15 cellular contexts compared by ENCODE assay signal in genomic region chr7:44218418-44219201, GRCh38. TPM values are rescaled to one million over a fixed set of nuclear protein-coding genes. Genes with fewer than 3 reads are reported as not detected.
DNase-seq lines count a peak whose midpoint lies in the region; ATAC-seq and TF ChIP-seq lines count a peak whose summit lies in the region.
"Had no signal": no experiment of that assay in that cellular context is flagged by ENCODE, and none has a peak within 500 bp of the region (broad histone marks: within the 10 kb centered on the region; RNA-seq: fewer than 3 reads in every experiment).

No MANE protein-coding gene starts in this region.

- H3K4me3 ChIP-seq in brain microvascular endothelial cell (ENCODE audit: low read depth, low read length): no peak overlapping the region
- no peak overlapping the region for H3K4me3 ChIP-seq in skeletal muscle tissue (ENCODE audit: low read length in 3 of 3)

- in situ Hi-C loops in brain microvascular endothelial cell (cut with HindIII; ENCODE audit: low pct_ligation_motif_present, low sequenced_read_pairs): no loop called here

- no peaks in the 10 kb centered on the region for H3K4me1 Mint-ChIP-seq in activated T-cell treated with anti-CD3 and anti-CD28 coated beads, Interleukin-2, amount 50 U/mL, for 24 hours (ENCODE audit: low read depth)

- DNase-seq in NCI-H510A (lab: John Stamatoyannopoulos, UW) (peak; percentile 46), brain microvascular endothelial cell (no peak), left kidney (ENCODE audit: low read depth, low spot score) (peak; percentile 80)
- no peak for DNase-seq in stimulated activated CD4-positive, alpha-beta T cell treated with anti-CD3 and anti-CD28 coated beads, Interleukin-4, amount 100 ng/mL, for 1 hour
- DNase-seq in activated T-cell treated with anti-CD3 and anti-CD28 coated beads, Interleukin-2, amount 50 U/mL, for 24 hours: no peak
- DNase-seq: activated naive CD4-positive, alpha-beta T cell treated with Interleukin-2 at 50 U/mL for 16 hours; erythroblast; NCI-H1092 treated with DMSO at 0.1 percent for 48 hours; OCI-M1; trophoblast cell had no signal

- no peak overlapping the region for H3K4me3 Mint-ChIP-seq in activated T-cell treated with anti-CD3 and anti-CD28 coated beads, Interleukin-2, amount 50 U/mL, for 24 hours

- H3K36me3 Mint-ChIP-seq in activated T-cell treated with anti-CD3 and anti-CD28 coated beads, Interleukin-2, amount 50 U/mL, for 24 hours (ENCODE audit: low read depth): peaks cover 12% of the 10 kb centered on the region

- no peak overlapping the region for H3K9ac ChIP-seq in skeletal muscle tissue (ENCODE audit: low read depth in 1 of 3, low read length in 3 of 3)

- H3K36me3 ChIP-seq in brain microvascular endothelial cell (replicated peaks) (peaks cover 7% of the 10 kb centered on the region), skeletal muscle tissue (ENCODE audit: control insufficient read depth in 3 of 3, insufficient read depth in 3 of 3, low read length in 3 of 3) (peaks cover 4 to 6% (median 5%) of the 10 kb centered on the region in 3 donors)

- H3K27ac ChIP-seq in brain microvascular endothelial cell (no peak overlapping the region), skeletal muscle tissue (ENCODE audit: low read depth, low read length) (peak overlapping the region; percentile 36)

- H3K4me1 ChIP-seq in skeletal muscle tissue (ENCODE audit: control insufficient read depth in 3 of 3, insufficient read depth in 3 of 3, low read length in 3 of 3): peaks cover 16 to 45% (median 22%) of the 10 kb centered on the region in 3 donors
- H3K4me1 ChIP-seq: Caco-2 had no signal

- H3K27me3 ChIP-seq in brain microvascular endothelial cell (replicated peaks) (no peaks in the 10 kb centered on the region), skeletal muscle tissue (ENCODE audit: control insufficient read depth in 3 of 3, insufficient read depth in 3 of 3, low read length in 3 of 3) (no peaks in the 10 kb centered on the region)

- H3K9me3 Mint-ChIP-seq in activated T-cell treated with anti-CD3 and anti-CD28 coated beads, Interleukin-2, amount 50 U/mL, for 24 hours: no peaks in the 10 kb centered on the region

- H3K9me3 ChIP-seq in skeletal muscle tissue (ENCODE audit: control insufficient read depth in 3 of 3, low read length in 3 of 3): no peaks in the 10 kb centered on the region
- H3K9me3 ChIP-seq: Caco-2 had no signal

- peak; percentile 45 for TF ChIP-seq CTCF in brain microvascular endothelial cell (IDR thresholded peaks at IDR 0.05; ENCODE audit: low read depth, low read length, missing control alignments)

- no peak overlapping the region for H3K27ac Mint-ChIP-seq in activated T-cell treated with anti-CD3 and anti-CD28 coated beads, Interleukin-2, amount 50 U/mL, for 24 hours

- no peak for ATAC-seq in GM19035 (IDR thresholded peaks at IDR 0.05; ENCODE audit: unreplicated experiment)
- ATAC-seq in HG02970 (IDR thresholded peaks at IDR 0.05; ENCODE audit: low FRiP score, unreplicated experiment): no peak

- no peaks in the 10 kb centered on the region for H3K27me3 Mint-ChIP-seq in activated T-cell treated with anti-CD3 and anti-CD28 coated beads, Interleukin-2, amount 50 U/mL, for 24 hours

RNA-seq across cellular contexts. Expression of gene YKT6, which starts 17.8 kb away (rescaled TPM):
- 40.7 TPM for total RNA-seq in skeletal muscle tissue

RNA-seq across cellular contexts. Expression of gene GCK, which starts 29.4 kb away (rescaled TPM):
- 2.1 TPM for total RNA-seq in skeletal muscle tissue
- total RNA-seq: Caco-2, HT-29 had no signal

Comparison
In these comparisons a context has a peak if more than half of its experiments do, and no peak if none do; other contexts are left out.
1. DNase-seq: peak in NCI-H510A (single experiment) and left kidney (single experiment); none in brain microvascular endothelial cell (single experiment), stimulated activated CD4-positive, alpha-beta T cell treated with anti-CD3 and anti-CD28 coated beads, Interleukin-4, amount 100 ng/mL, for 1 hour (single experiment) and activated T-cell treated with anti-CD3 and anti-CD28 coated beads, Interleukin-2, amount 50 U/mL, for 24 hours (single experiment).